In genomic region chr13:40490086-40490723, GRCh38 we compare ENCODE assay signal across 11 cellular contexts.
DNase-seq lines count a peak whose midpoint lies in the region; ATAC-seq and FAIRE-seq lines count a peak whose summit lies in the region.
"Had no signal": no experiment of that assay in that cellular context is flagged by ENCODE, and none has a peak within 500 bp of the region (broad histone marks: within the 10 kb centered on the region; RNA-seq: fewer than 3 reads in every experiment).

No MANE protein-coding gene starts in this region.

- H3K27ac Mint-ChIP-seq in central memory CD8-positive, alpha-beta T cell (ENCODE audit: low read depth) = no peak overlapping the region

- peak; percentile 46 for DNase-seq in NCI-H82 (lab: John Stamatoyannopoulos, UW)
- no peak for DNase-seq in NCI-H82 treated with DMSO at 0.1 percent for 48 hours (lab: John Stamatoyannopoulos, UW; ENCODE audit: unreplicated experiment)
- DNase-seq in T-helper 9 cell = peak; percentile 36
- DNase-seq in central memory CD8-positive, alpha-beta T cell (ENCODE audit: low spot score in 2 of 2) = peak in 1 of 2 donors; percentile 20
- peak; percentile 50 for DNase-seq in stimulated activated naive CD8-positive, alpha-beta T cell treated with anti-CD3 and anti-CD28 coated beads, Interleukin-15, Interleukin-2, amounts not matched to agents 100 U/mL and 50 U/mL, for 24 hours
- no peak for DNase-seq in NCI-H2081 treated with DMSO at 0.1 percent for 48 hours (lab: John Stamatoyannopoulos, UW)
- DNase-seq in GOT3 (lab: John Stamatoyannopoulos, UW) = no peak
- no peak for DNase-seq in RCC 7860 (ENCODE audit: low spot score)
- DNase-seq: left lung, MM.1S, right lobe of liver had no signal

- FAIRE-seq in RCC 7860 (lab: Jason Lieb, UNC) = no peak

- peaks cover 60% of the 10 kb centered on the region for H3K4me1 Mint-ChIP-seq in central memory CD8-positive, alpha-beta T cell

- no peaks in the 10 kb centered on the region for H3K9me3 Mint-ChIP-seq in central memory CD8-positive, alpha-beta T cell

- no peak for ATAC-seq in central memory CD8-positive, alpha-beta T cell (replicated peaks; ENCODE audit: extremely low read depth, poor library complexity, severe bottlenecking)
- ATAC-seq in stimulated activated naive CD8-positive, alpha-beta T cell treated with anti-CD3 and anti-CD28 coated beads, Interleukin-15, Interleukin-2, amounts not matched to agents 100 U/mL and 50 U/mL, for 24 hours = no peak
- ATAC-seq: left lung had no signal

- H3K27me3 Mint-ChIP-seq in central memory CD8-positive, alpha-beta T cell = no peaks in the 10 kb centered on the region

- peak overlapping the region; percentile 67 for H3K4me3 Mint-ChIP-seq in central memory CD8-positive, alpha-beta T cell

- H3K36me3 Mint-ChIP-seq in central memory CD8-positive, alpha-beta T cell (ENCODE audit: insufficient read depth) = peaks cover 6% of the 10 kb centered on the region

Comparison
In these comparisons a context has a peak if more than half of its experiments do, and no peak if none do; other contexts are left out.
1. DNase-seq: peak in NCI-H82 (single experiment), T-helper 9 cell (single experiment) and stimulated activated naive CD8-positive, alpha-beta T cell treated with anti-CD3 and anti-CD28 coated beads, Interleukin-15, Interleukin-2, amounts not matched to agents 100 U/mL and 50 U/mL, for 24 hours (single experiment); none in NCI-H82 treated with DMSO at 0.1 percent for 48 hours (single experiment), NCI-H2081 treated with DMSO at 0.1 percent for 48 hours (single experiment), GOT3 (single experiment) and RCC 7860 (single experiment).